8 cellular contexts compared by ENCODE assay signal in genomic region chr13:101144808-101145419, GRCh38.
A peak's percentile ranks its signal among the peaks of the same experiment; 100 is the strongest.
DNase-seq lines count a peak whose midpoint lies in the region; ATAC-seq and TF ChIP-seq lines count a peak whose summit lies in the region.

No MANE protein-coding gene starts in this region.

- no peaks in the 10 kb centered on the region for H3K36me3 ChIP-seq in PC-3 (ENCODE audit: low read depth, low read length)

- POLR2A ChIA-PET in PC-3 (lab: Charles Lee; ENCODE audit: unreplicated experiment) = interaction anchor here (0.7 kb wide), 1 partner anchor 614 kb away, joined by 5 read pairs; no protein-coding TSS in a partner anchor

- no peaks in the 10 kb centered on the region for H3K9me3 ChIP-seq in PC-3 (ENCODE audit: low read length)

- no peak overlapping the region for H3K27ac ChIP-seq in PC-3 (ENCODE audit: low read length)

- CTCF ChIA-PET in PC-3 (lab: Charles Lee) = interaction anchor here (0.6 to 1.5 kb wide), 10 partner anchors 11 to 1425 kb away, joined by 3 to 6 read pairs (median 3); no protein-coding TSS in a partner anchor

- no peak overlapping the region for H3K27ac Mint-ChIP-seq in naive B cell
- H3K27ac Mint-ChIP-seq in activated naive CD8-positive, alpha-beta T cell treated with anti-CD3 and anti-CD28 coated beads for 36 hours = no peak overlapping the region

- no peaks in the 10 kb centered on the region for H4K20me1 ChIP-seq in PC-3 (ENCODE audit: low read length)

- no peaks in the 10 kb centered on the region for H3K9me3 Mint-ChIP-seq in naive B cell
- no peaks in the 10 kb centered on the region for H3K9me3 Mint-ChIP-seq in activated naive CD8-positive, alpha-beta T cell treated with anti-CD3 and anti-CD28 coated beads for 36 hours

- no peak overlapping the region for H3K4me3 Mint-ChIP-seq in naive B cell
- H3K4me3 Mint-ChIP-seq in activated naive CD8-positive, alpha-beta T cell treated with anti-CD3 and anti-CD28 coated beads for 36 hours = no peak overlapping the region

- H3K9ac ChIP-seq in PC-3 (ENCODE audit: low read length) = no peak overlapping the region

- TF ChIP-seq CTCF in PC-3 (conservative IDR thresholded peaks at IDR 0.05; ENCODE audit: low read depth, low read length) = peak; percentile 70

- peaks cover 22% of the 10 kb centered on the region for H3K4me1 ChIP-seq in PC-3 (ENCODE audit: insufficient read depth, low read length)

- no peaks in the 10 kb centered on the region for H3K36me3 Mint-ChIP-seq in naive B cell
- H3K36me3 Mint-ChIP-seq in activated naive CD8-positive, alpha-beta T cell treated with anti-CD3 and anti-CD28 coated beads for 36 hours = no peaks in the 10 kb centered on the region

- no peaks in the 10 kb centered on the region for H3K79me2 ChIP-seq in PC-3 (ENCODE audit: low read length)

- intact Hi-C loops in PC-3 (cut with micrococcal nuclease) = loop anchor here (1.0 to 10.0 kb wide), 6 partner anchors 308 to 1412 kb away; partner anchors contain the start of gene ITGBL1

- ATAC-seq in GM19438 (IDR thresholded peaks at IDR 0.05; ENCODE audit: low read depth, unreplicated experiment) (peak; percentile 84), PC-3 (peak; percentile 68), naive B cell (ENCODE audit: low read depth in 2 of 2) (no peak)

- H3K4me2 ChIP-seq in PC-3 (ENCODE audit: low read length) = 0 out of 2 replicates have a peak overlapping the region, but pooled peaks have one; percentile 48

- H3K27me3 Mint-ChIP-seq in naive B cell = peaks cover 31 to 52% (median 49%) of the 10 kb centered on the region in 3 donors
- H3K27me3 Mint-ChIP-seq in activated naive CD8-positive, alpha-beta T cell treated with anti-CD3 and anti-CD28 coated beads for 36 hours = peaks cover 44% of the 10 kb centered on the region

- no peak overlapping the region for H3K4me3 ChIP-seq in PC-3 (ENCODE audit: low read length)

- peak; percentile 59 for DNase-seq in SIG-M5 treated with dmso at 0.1 percent for 504 hours (lab: John Stamatoyannopoulos, UW; ENCODE audit: unreplicated experiment)
- DNase-seq in SIG-M5 (lab: John Stamatoyannopoulos, UW) = no peak
- DNase-seq in HT-29 (ENCODE audit: low spot score) = peak; percentile 75
- DNase-seq in PC-3 = peak; percentile 74
- DNase-seq in dermis microvascular lymphatic vessel endothelial cell (ENCODE audit: low read depth in 2 of 2) = peak; percentile 59 to 73
- peak; percentile 18 for DNase-seq in naive B cell
- no peak for DNase-seq in activated naive CD8-positive, alpha-beta T cell treated with anti-CD3 and anti-CD28 coated beads for 36 hours

- H3K4me1 Mint-ChIP-seq in naive B cell = peaks cover 0 to 4% (median 0%) of the 10 kb centered on the region in 3 donors
- H3K4me1 Mint-ChIP-seq in activated naive CD8-positive, alpha-beta T cell treated with anti-CD3 and anti-CD28 coated beads for 36 hours = no peaks in the 10 kb centered on the region

- H3K27me3 ChIP-seq in PC-3 (ENCODE audit: low read length) = no peaks in the 10 kb centered on the region

- no peaks in the 10 kb centered on the region for H3K9me2 ChIP-seq in PC-3 (replicated peaks; ENCODE audit: low read length)

- no peak overlapping the region for H2AFZ ChIP-seq in PC-3 (ENCODE audit: low read length)

- H3F3A ChIP-seq in PC-3 (ENCODE audit: low read length, unreplicated experiment) = no peaks in the 10 kb centered on the region

- BruUV-seq in PC-3 (replicated peaks; lab: Mats Ljungman, UMichigan) = no TSS peak

Comparison
In these comparisons a context has a peak if more than half of its experiments do, and no peak if none do; other contexts are left out.
1. DNase-seq: peak in SIG-M5 treated with dmso at 0.1 percent for 504 hours (single experiment), HT-29 (single experiment), PC-3 (single experiment), dermis microvascular lymphatic vessel endothelial cell (2 of 2) and naive B cell (single experiment); none in SIG-M5 (single experiment) and activated naive CD8-positive, alpha-beta T cell treated with anti-CD3 and anti-CD28 coated beads for 36 hours (single experiment).
2. ATAC-seq: peak in GM19438 (single experiment) and PC-3 (single experiment); none in naive B cell (0 of 2).